ENCODE assay signal across 37 cellular contexts in genomic region chr1:2041305-2041704, GRCh38. TPM values are rescaled to one million over a fixed set of nuclear protein-coding genes. Genes with fewer than 3 reads are reported as not detected.
"Had no signal": no experiment of that assay in that cellular context is flagged by ENCODE, and none has a peak within 500 bp of the region (broad histone marks: within the 10 kb centered on the region; RNA-seq: fewer than 3 reads in every experiment).

No MANE protein-coding gene starts in this region.

- DNase-seq: activated B cell treated with CpG ODN at 0.5 μM for 24 hours; activated CD4-positive, alpha-beta memory T cell treated with anti-CD3 and anti-CD28 coated beads for 36 hours; activated CD4-positive, alpha-beta T cell treated with anti-CD3 and anti-CD28 coated beads for 4 hours; activated CD4-positive, alpha-beta T cell treated with anti-CD3 and anti-CD28 coated beads, Interleukin-2, amount 10 ng/mL, durations not matched to agents 24 days and 14 days; activated CD4-positive, alpha-beta T cell treated with anti-CD3 and anti-CD28 coated beads, Interleukin-2, amount 50 U/mL, for 1 hour; activated CD4-positive, alpha-beta T cell treated with anti-CD3 and anti-CD28 coated beads, Interleukin-2, amount 50 U/mL, for 4 hours; activated CD4-positive, CD25-positive, alpha-beta regulatory T cell treated with anti-CD3 and anti-CD28 coated beads, Interleukin-2, amount 50 U/mL, for 72 hours; activated CD8-positive, alpha-beta memory T cell treated with anti-CD3 and anti-CD28 coated beads, Interleukin-2, amount 50 U/mL, for 4 hours; activated CD8-positive, alpha-beta T cell treated with anti-CD3 and anti-CD28 coated beads for 36 hours; activated effector memory CD4-positive, alpha-beta T cell treated with anti-CD3 and anti-CD28 coated beads, Interleukin-2, amount 50 U/mL, for 16 hours; activated gamma-delta T cell treated with Interleukin-2 at 50 U/mL for 16 hours; activated naive CD4-positive, alpha-beta T cell; activated naive CD4-positive, alpha-beta T cell treated with anti-CD3 and anti-CD28 coated beads for 36 hours; activated naive CD4-positive, alpha-beta T cell treated with anti-CD3 and anti-CD28 coated beads, Interleukin-2, amount 50 U/mL, for 16 hours; activated naive CD8-positive, alpha-beta T cell treated with anti-CD3 and anti-CD28 coated beads for 36 hours; activated T-cell treated with anti-CD3 and anti-CD28 coated beads for 4 hours; activated T-cell treated with anti-CD3 and anti-CD28 coated beads, Interleukin-2, amount 50 U/mL, for 1 hour; activated T-cell treated with anti-CD3 and anti-CD28 coated beads, Interleukin-2, amount 50 U/mL, for 4 hours; activated T-cell treated with anti-CD3 and anti-CD28 coated beads, Interleukin-2, amount 50 U/mL, for 72 hours; adrenal gland; amniotic stem cell; aorta; body of pancreas; brain microvascular endothelial cell; central memory CD4-positive, alpha-beta T cell; T-helper 1 cell; T-helper 2 cell; T-helper 9 cell had no signal

- ATAC-seq: activated CD8-positive, alpha-beta T cell treated with anti-CD3 and anti-CD28 coated beads for 36 hours; activated naive CD4-positive, alpha-beta T cell treated with anti-CD3 and anti-CD28 coated beads, Interleukin-2, amount 50 U/mL, for 72 hours; activated T-cell treated with anti-CD3 and anti-CD28 coated beads, Interleukin-2, amount 50 U/mL, for 4 hours; activated T-cell treated with anti-CD3 and anti-CD28 coated beads, Interleukin-2, amount 50 U/mL, for 72 hours; activated T-helper 17 cell treated with anti-CD3 and anti-CD28 coated beads, Interleukin-2, amount 50 U/mL, for 72 hours; body of pancreas had no signal

- H3K4me3 ChIP-seq: adrenal gland, body of pancreas, breast epithelium had no signal

- H3K36me3 ChIP-seq: adrenal gland, brain microvascular endothelial cell, breast epithelium had no signal

- H3K9me3 ChIP-seq: adrenal gland, body of pancreas had no signal

- FAIRE-seq: astrocyte, TTC549 had no signal

- H3K27me3 ChIP-seq: adrenal gland, body of pancreas, breast epithelium had no signal

- H3K27ac ChIP-seq: adrenal gland, body of pancreas, brain microvascular endothelial cell, breast epithelium, VCaP had no signal

RNA-seq across cellular contexts. Expression of gene GABRD, which starts 22.2 kb away (rescaled TPM):
- total RNA-seq: activated B cell treated with CpG ODN at 0.5 μM for 24 hours; activated CD4-positive, alpha-beta memory T cell treated with anti-CD3 and anti-CD28 coated beads for 36 hours; activated CD4-positive, alpha-beta T cell treated with anti-CD3 and anti-CD28 coated beads, Interleukin-2, amount 10 ng/mL, durations not matched to agents 24 days and 14 days; activated CD8-positive, alpha-beta memory T cell treated with anti-CD3 and anti-CD28 coated beads for 36 hours; activated CD8-positive, alpha-beta T cell treated with anti-CD3 and anti-CD28 coated beads for 36 hours; activated naive CD4-positive, alpha-beta T cell treated with anti-CD3 and anti-CD28 coated beads for 36 hours; activated naive CD4-positive, alpha-beta T cell treated with anti-CD3 and anti-CD28 coated beads, Interleukin-2, amount 50 U/mL, for 72 hours; activated naive CD8-positive, alpha-beta T cell treated with anti-CD3 and anti-CD28 coated beads for 36 hours; activated T-cell treated with anti-CD3 and anti-CD28 coated beads, Interleukin-2, amount 50 U/mL, for 4 hours; activated T-cell treated with anti-CD3 and anti-CD28 coated beads, Interleukin-2, amount 50 U/mL, for 72 hours; activated T-helper 17 cell treated with anti-CD3 and anti-CD28 coated beads, Interleukin-2, amount 50 U/mL, for 72 hours; astrocyte; body of pancreas; breast epithelium had no signal
- polyA plus RNA-seq: aorta had no signal

RNA-seq across cellular contexts. Expression of gene CFAP74, which starts 37.7 kb away (rescaled TPM):
- total RNA-seq: activated B cell treated with CpG ODN at 0.5 μM for 24 hours; activated CD4-positive, alpha-beta memory T cell treated with anti-CD3 and anti-CD28 coated beads for 36 hours; activated CD4-positive, alpha-beta T cell treated with anti-CD3 and anti-CD28 coated beads, Interleukin-2, amount 10 ng/mL, durations not matched to agents 24 days and 14 days; activated CD8-positive, alpha-beta memory T cell treated with anti-CD3 and anti-CD28 coated beads for 36 hours; activated naive CD4-positive, alpha-beta T cell treated with anti-CD3 and anti-CD28 coated beads for 36 hours; activated naive CD4-positive, alpha-beta T cell treated with anti-CD3 and anti-CD28 coated beads, Interleukin-2, amount 50 U/mL, for 72 hours; activated T-cell treated with anti-CD3 and anti-CD28 coated beads, Interleukin-2, amount 50 U/mL, for 4 hours; activated T-cell treated with anti-CD3 and anti-CD28 coated beads, Interleukin-2, amount 50 U/mL, for 72 hours; activated T-helper 1 cell treated with anti-CD3 and anti-CD28 coated beads, Interleukin-12 subunit alpha, Interleukin-12 subunit beta, Interleukin-2, Interleukin-4 antibody, amounts not matched to agents 30 ng/mL and 10 ng/mL and 1 ng/mL, durations not matched to agents 14 hours and 24 hours and 36 hours; activated T-helper 17 cell treated with anti-CD3 and anti-CD28 coated beads, Interleukin-2, amount 50 U/mL, for 72 hours; astrocyte; cardiac septum had no signal
- polyA plus RNA-seq: aorta had no signal
